Comparison of ENCODE assay signal across 16 cellular contexts in genomic region chr7:121447939-121448338, GRCh38. TPM values are rescaled to one million over a fixed set of nuclear protein-coding genes. Genes with fewer than 3 reads are reported as not detected.
DNase-seq lines count a peak whose midpoint lies in the region; ATAC-seq and TF ChIP-seq lines count a peak whose summit lies in the region.
"Had no signal": no experiment of that assay in that cellular context is flagged by ENCODE, and none has a peak within 500 bp of the region (broad histone marks: within the 10 kb centered on the region; RNA-seq: fewer than 3 reads in every experiment).

No MANE protein-coding gene starts in this region.

- H3K9ac ChIP-seq in mesenchymal stem cell (ENCODE audit: low read length), result peak overlapping the region; percentile 73

- no peaks in the 10 kb centered on the region for H3K79me1 ChIP-seq in mesenchymal stem cell (replicated peaks; ENCODE audit: low read length, poor library complexity, severe bottlenecking)

- H3K27ac ChIP-seq in mesenchymal stem cell (ENCODE audit: low read length, poor library complexity, severe bottlenecking) (no peak overlapping the region), suprapubic skin (peak overlapping the region; percentile 42)
- H3K27ac ChIP-seq: C4-2B, cardiac muscle cell, neutrophil, thoracic aorta had no signal

- no peak overlapping the region for H4K91ac ChIP-seq in mesenchymal stem cell (ENCODE audit: low read length)

- DNase-seq in NCI-H146 (lab: John Stamatoyannopoulos, UW) (peak; percentile 2), NCI-H146 treated with DMSO at 0.1 percent for 48 hours (lab: John Stamatoyannopoulos, UW; ENCODE audit: unreplicated experiment) (no peak), dermis blood vessel endothelial cell (peak; percentile 75), mesenchymal stem cell (no peak), suprapubic skin (ENCODE audit: low spot score in 2 of 2) (no peak), SKM-1 (lab: John Stamatoyannopoulos, UW; ENCODE audit: unreplicated experiment) (no peak)
- DNase-seq: H9, midbrain, NCI-H1092 had no signal

- no peaks in the 10 kb centered on the region for H3K36me3 ChIP-seq in mesenchymal stem cell (ENCODE audit: control insufficient read depth in 1 of 2, insufficient read depth in 2 of 2, low read depth in 1 of 2, low read length in 2 of 2)
- no peaks in the 10 kb centered on the region for H3K36me3 ChIP-seq in suprapubic skin
- H3K36me3 ChIP-seq: cardiac muscle cell, neutrophil, thoracic aorta had no signal

- no peak overlapping the region for H2BK12ac ChIP-seq in mesenchymal stem cell (ENCODE audit: low read length in 2 of 2)

- no peak for ATAC-seq in HG03378 (IDR thresholded peaks at IDR 0.05; ENCODE audit: unreplicated experiment)
- ATAC-seq in GM18870 (IDR thresholded peaks at IDR 0.05; ENCODE audit: unreplicated experiment), result no peak
- ATAC-seq: activated T-helper 17 cell treated with anti-CD3 and anti-CD28 coated beads, Interleukin-2, amount 50 U/mL, for 72 hours had no signal

- WGBS in mesenchymal stem cell, result 62% methylated on average over 4 of the region's 4 CpGs
- 50% methylated on average over 4 of the region's 4 CpGs for WGBS in suprapubic skin

- no peak overlapping the region for H3K4ac ChIP-seq in mesenchymal stem cell (ENCODE audit: low read depth in 1 of 2, low read length in 2 of 2)

- no peak overlapping the region for H2BK5ac ChIP-seq in mesenchymal stem cell (ENCODE audit: low read depth, low read length, poor library complexity, severe bottlenecking)

- H3K23ac ChIP-seq in mesenchymal stem cell (ENCODE audit: low read length in 2 of 2), result no peak overlapping the region

- no peak overlapping the region for H3K14ac ChIP-seq in mesenchymal stem cell (ENCODE audit: low read length in 2 of 2)

- no peak for TF ChIP-seq POLR2A in suprapubic skin (IDR thresholded peaks at IDR 0.05)

- H2AK5ac ChIP-seq in mesenchymal stem cell (ENCODE audit: low read length, severe bottlenecking), result no peak overlapping the region

- H3K9me3 ChIP-seq in mesenchymal stem cell (ENCODE audit: control insufficient read depth, low read length), result no peaks in the 10 kb centered on the region
- no peaks in the 10 kb centered on the region for H3K9me3 ChIP-seq in suprapubic skin
- H3K9me3 ChIP-seq: neutrophil, thoracic aorta had no signal

- no peak for TF ChIP-seq EP300 in suprapubic skin (IDR thresholded peaks at IDR 0.05)

- no peaks in the 10 kb centered on the region for H3K27me3 ChIP-seq in mesenchymal stem cell (ENCODE audit: control insufficient read depth in 1 of 2, insufficient read depth in 1 of 2, low read length in 2 of 2)
- H3K27me3 ChIP-seq in suprapubic skin, result no peaks in the 10 kb centered on the region
- H3K27me3 ChIP-seq: cardiac muscle cell, neutrophil had no signal

- H2BK15ac ChIP-seq in mesenchymal stem cell (ENCODE audit: low read depth, poor library complexity, severe bottlenecking), result no peak overlapping the region

- H3K18ac ChIP-seq in mesenchymal stem cell (ENCODE audit: low read depth in 1 of 2, low read length in 2 of 2), result no peak overlapping the region

- no peaks in the 10 kb centered on the region for H3K4me1 ChIP-seq in mesenchymal stem cell (ENCODE audit: control insufficient read depth, insufficient read depth, low read depth, low read length)
- H3K4me1 ChIP-seq in suprapubic skin, result peaks cover 21% of the 10 kb centered on the region

- no peak overlapping the region for H4K8ac ChIP-seq in mesenchymal stem cell (ENCODE audit: low read length)

- H2AFZ ChIP-seq in mesenchymal stem cell (ENCODE audit: low read depth, low read length), result no peak overlapping the region

- TF ChIP-seq CTCF in suprapubic skin (IDR thresholded peaks at IDR 0.05), result no peak

- H3K4me2 ChIP-seq in mesenchymal stem cell (ENCODE audit: low read length, poor library complexity, severe bottlenecking), result no peak overlapping the region

- no peak overlapping the region for H2BK120ac ChIP-seq in mesenchymal stem cell (ENCODE audit: low read depth, low read length)

- H3K4me3 ChIP-seq in mesenchymal stem cell (ENCODE audit: insufficient read depth in 1 of 2, low read depth in 1 of 2, low read length in 2 of 2), result peak overlapping the region in 1 of 2 experiments; percentile 29
- no peak overlapping the region for H3K4me3 ChIP-seq in suprapubic skin
- H3K4me3 ChIP-seq: cardiac muscle cell, thoracic aorta had no signal

RNA-seq across cellular contexts. Expression of gene FAM3C, which starts 51.8 kb away (rescaled TPM):
- total RNA-seq in dermis blood vessel endothelial cell, result 39.8 and 64.1 TPM in 2 replicates
- polyA plus RNA-seq in mesenchymal stem cell (2013, experiment 1 of 2), result 63.2 TPM
- 59.6 TPM for polyA plus RNA-seq in mesenchymal stem cell (2013, experiment 2 of 2)
- total RNA-seq in suprapubic skin, result 10 to 100 TPM; 31.8 to 39.1 (median 35.9) TPM

Comparison
In these comparisons a context has a peak if more than half of its experiments do, and no peak if none do; other contexts are left out.
1. DNase-seq: peak in NCI-H146 (single experiment) and dermis blood vessel endothelial cell (single experiment); none in NCI-H146 treated with DMSO at 0.1 percent for 48 hours (single experiment), mesenchymal stem cell (single experiment), suprapubic skin (0 of 2) and SKM-1 (single experiment).